8 cellular contexts compared by ENCODE assay signal in genomic region chr6:167706313-167707109, GRCh38.
DNase-seq lines count a peak whose midpoint lies in the region; ATAC-seq lines count a peak whose summit lies in the region.

No MANE protein-coding gene starts in this region.

- H2AFZ ChIP-seq in mesenchymal stem cell (ENCODE audit: low read depth, low read length) = no peak overlapping the region

- peak; percentile 58 for DNase-seq in activated CD4-positive, alpha-beta T cell treated with anti-CD3 and anti-CD28 coated beads, Interleukin-2, amount 50 U/mL, for 1 hour
- DNase-seq in mesenchymal stem cell (no peak), NCI-H69 (lab: John Stamatoyannopoulos, UW) (no peak), DMS153 (lab: John Stamatoyannopoulos, UW) (no peak), SHP77 (lab: John Stamatoyannopoulos, UW) (no peak), SHP77 treated with DMSO at 0.1 percent for 48 hours (lab: John Stamatoyannopoulos, UW) (no peak)

- H3K14ac ChIP-seq in mesenchymal stem cell (ENCODE audit: low read length in 2 of 2) = peak overlapping the region in 1 of 2 experiments; percentile 49

- H3K4me1 ChIP-seq in mesenchymal stem cell (ENCODE audit: control insufficient read depth, insufficient read depth, low read depth, low read length) = peaks cover 6% of the 10 kb centered on the region

- H4K91ac ChIP-seq in mesenchymal stem cell (ENCODE audit: low read length) = no peak overlapping the region

- peak overlapping the region; percentile 19 for H4K8ac ChIP-seq in mesenchymal stem cell (ENCODE audit: low read length)

- H2AK5ac ChIP-seq in mesenchymal stem cell (ENCODE audit: low read length, severe bottlenecking) = no peak overlapping the region

- H2BK15ac ChIP-seq in mesenchymal stem cell (ENCODE audit: low read depth, poor library complexity, severe bottlenecking) = no peak overlapping the region

- no peak overlapping the region for H3K27ac ChIP-seq in mesenchymal stem cell (ENCODE audit: low read length, poor library complexity, severe bottlenecking)

- H3K9ac ChIP-seq in mesenchymal stem cell (ENCODE audit: low read length) = no peak overlapping the region

- no peak overlapping the region for H3K4me3 ChIP-seq in mesenchymal stem cell (ENCODE audit: insufficient read depth in 1 of 2, low read depth in 1 of 2, low read length in 2 of 2)

- no peak overlapping the region for H2BK120ac ChIP-seq in mesenchymal stem cell (ENCODE audit: low read depth, low read length)

- H3K79me1 ChIP-seq in mesenchymal stem cell (replicated peaks; ENCODE audit: low read length, poor library complexity, severe bottlenecking) = no peaks in the 10 kb centered on the region

- no peak overlapping the region for H2BK12ac ChIP-seq in mesenchymal stem cell (ENCODE audit: low read length in 2 of 2)

- no peaks in the 10 kb centered on the region for H3K9me3 ChIP-seq in mesenchymal stem cell (ENCODE audit: control insufficient read depth, low read length)

- H3K27me3 ChIP-seq in mesenchymal stem cell (ENCODE audit: control insufficient read depth in 1 of 2, insufficient read depth in 1 of 2, low read length in 2 of 2) = peaks cover 4 to 10% of the 10 kb centered on the region in 2 experiments

- no peak overlapping the region for H3K18ac ChIP-seq in mesenchymal stem cell (ENCODE audit: low read depth in 1 of 2, low read length in 2 of 2)

- peak; percentile 79 for ATAC-seq in GM19468 (IDR thresholded peaks at IDR 0.05; ENCODE audit: extremely low read depth, unreplicated experiment)
- ATAC-seq in HG03442 (IDR thresholded peaks at IDR 0.05; ENCODE audit: unreplicated experiment) = peak; percentile 93

- H3K36me3 ChIP-seq in mesenchymal stem cell (ENCODE audit: control insufficient read depth in 1 of 2, insufficient read depth in 2 of 2, low read depth in 1 of 2, low read length in 2 of 2) = no peaks in the 10 kb centered on the region

- no peak overlapping the region for H3K4ac ChIP-seq in mesenchymal stem cell (ENCODE audit: low read depth in 1 of 2, low read length in 2 of 2)

- no peak overlapping the region for H2BK5ac ChIP-seq in mesenchymal stem cell (ENCODE audit: low read depth, low read length, poor library complexity, severe bottlenecking)

- WGBS in mesenchymal stem cell = 88% methylated on average over 26 of the region's 28 CpGs

- no peak overlapping the region for H3K4me2 ChIP-seq in mesenchymal stem cell (ENCODE audit: low read length, poor library complexity, severe bottlenecking)

- no peak overlapping the region for H3K23ac ChIP-seq in mesenchymal stem cell (ENCODE audit: low read length in 2 of 2)
